In the genomic region with DNA sequence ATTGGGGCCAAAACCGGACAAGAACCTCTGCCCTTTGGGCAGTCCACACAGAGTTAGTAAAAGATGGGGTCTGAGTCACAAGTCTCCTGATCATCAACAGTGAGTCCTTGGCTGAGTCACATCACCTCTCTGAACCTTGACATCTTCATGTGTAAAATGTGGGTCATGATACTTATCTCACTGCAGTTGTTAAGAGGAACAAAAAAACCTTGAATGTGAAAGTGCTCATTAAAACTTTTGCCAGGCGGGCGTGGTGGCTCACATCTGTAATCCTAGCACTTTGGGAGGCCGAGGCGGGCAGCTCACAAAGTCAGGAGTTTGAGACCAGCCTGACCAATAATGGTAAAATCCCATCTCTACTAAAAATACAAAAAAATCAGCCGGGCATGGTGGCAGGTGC, we compare ENCODE assay signal across 9 cellular contexts. TPM values are rescaled to one million over a fixed set of nuclear protein-coding genes. Genes with fewer than 3 reads are reported as not detected.
DNase-seq lines count a peak whose midpoint lies in the region; FAIRE-seq and TF ChIP-seq lines count a peak whose summit lies in the region.
"Had no signal": no experiment of that assay in that cellular context is flagged by ENCODE, and none has a peak within 500 bp of the region (broad histone marks: within the 10 kb centered on the region; RNA-seq: fewer than 3 reads in every experiment).

No MANE protein-coding gene starts in this region.

- H3K79me2 ChIP-seq in keratinocyte (ENCODE audit: control insufficient read depth, insufficient read depth, low read length): no peaks in the 10 kb centered on the region

- no peaks in the 10 kb centered on the region for H3K9me3 Mint-ChIP-seq in chondrocyte (ENCODE audit: low read depth)

- no peak overlapping the region for H3K9ac ChIP-seq in keratinocyte (ENCODE audit: control insufficient read depth, extremely low read depth, insufficient read depth, low read length)

- peaks cover 5% of the 10 kb centered on the region for H3K4me1 ChIP-seq in keratinocyte (ENCODE audit: control insufficient read depth, extremely low read depth, insufficient read depth, low read length)

- H3K27me3 Mint-ChIP-seq in chondrocyte (ENCODE audit: low read depth): no peaks in the 10 kb centered on the region

- dilution Hi-C loops in keratinocyte (cut with MboI; ENCODE audit: extremely low pct_ligation_motif_present, low sequenced_read_pairs): no loop called here

- DNase-seq in EH (ENCODE audit: low read depth) (peak; percentile 72), RPMI7951 (ENCODE audit: low read depth) (peak; percentile 86), keratinocyte (ENCODE audit: low read depth, low spot score) (no peak), caudate nucleus (lab: John Stamatoyannopoulos, UW) (no peak), dedifferentiated amniotic fluid mesenchymal stem cell (ENCODE audit: extremely low spot score) (no peak), chondrocyte (ENCODE audit: low spot score) (no peak)
- DNase-seq: left cardiac atrium, NCI-H345, WERI-Rb-1 had no signal

- no peak overlapping the region for H3K4me2 ChIP-seq in keratinocyte (ENCODE audit: control insufficient read depth, extremely low read depth, insufficient read depth, low read depth, low read length)

- H2AFZ ChIP-seq in keratinocyte (ENCODE audit: control insufficient read depth, low read length): no peak overlapping the region

- no peaks in the 10 kb centered on the region for H3K9me1 ChIP-seq in keratinocyte (ENCODE audit: control insufficient read depth, extremely low read depth, insufficient read depth, low read length)

- TF ChIP-seq CTCF in keratinocyte (optimal IDR thresholded peaks at IDR 0.05 in 1 of 3, IDR thresholded peaks at IDR 0.05 in 1 of 3, conservative IDR thresholded peaks at IDR 0.05 in 1 of 3; ENCODE audit: extremely low read depth in 1 of 3, insufficient read depth in 2 of 3, low read length in 3 of 3) (no peak), chondrocyte (IDR thresholded peaks at IDR 0.05) (no peak)

- H3K36me3 Mint-ChIP-seq in chondrocyte (ENCODE audit: low read depth): peaks cover 4% of the 10 kb centered on the region

- no peaks in the 10 kb centered on the region for H3K27me3 ChIP-seq in keratinocyte (ENCODE audit: control insufficient read depth, extremely low read depth, insufficient read depth, low read length)

- H3K36me3 ChIP-seq in keratinocyte (ENCODE audit: control insufficient read depth in 2 of 2, extremely low read depth in 1 of 2, insufficient read depth in 2 of 2, low read length in 2 of 2): peaks cover 0 to 8% of the 10 kb centered on the region in 2 experiments
- H3K36me3 ChIP-seq: WERI-Rb-1 had no signal

- H4K20me1 ChIP-seq in keratinocyte (ENCODE audit: control insufficient read depth, extremely low read depth, insufficient read depth, low read length): no peaks in the 10 kb centered on the region

- H3K27ac ChIP-seq in keratinocyte (ENCODE audit: control insufficient read depth, insufficient read depth, low read length) (peak overlapping the region; percentile 14), caudate nucleus (ENCODE audit: low read depth, low read length) (no peak overlapping the region)
- H3K27ac ChIP-seq: WERI-Rb-1 had no signal

- H3K4me3 ChIP-seq in keratinocyte (ENCODE audit: control insufficient read depth in 2 of 3, extremely low read depth in 1 of 3, insufficient read depth in 2 of 3, low read depth in 1 of 3, low read length in 3 of 3): no peak overlapping the region

- H3K4me3 Mint-ChIP-seq in chondrocyte (ENCODE audit: unreplicated experiment): no peak overlapping the region

- FAIRE-seq in keratinocyte (lab: Jason Lieb, UNC): no peak

- H3K4me1 Mint-ChIP-seq in chondrocyte (ENCODE audit: low read depth): peaks cover 3% of the 10 kb centered on the region

- H3K27ac Mint-ChIP-seq in chondrocyte (ENCODE audit: unreplicated experiment): no peak overlapping the region

- no peaks in the 10 kb centered on the region for H3K9me3 ChIP-seq in keratinocyte (ENCODE audit: control insufficient read depth, low read depth, low read length)

RNA-seq across cellular contexts. Expression of a gene that starts 15.7 kb away (rescaled TPM):
- 328 and 342 TPM in 2 replicates for total RNA-seq in RPMI7951 (2014; rRNA removed; shearing (Covaris generic))
- 1,620 to 2,357 TPM (median 2,299 TPM) in 3 replicates for polyA plus RNA-seq in keratinocyte
- polyA plus RNA-seq in keratinocyte (2011; ENCODE audit: low read depth): 478 TPM
- polyA plus RNA-seq in keratinocyte (2011; cell fraction: cytosol; rRNA removed): 1,853 and 2,422 TPM in 2 replicates
- 641 and 719 TPM in 2 replicates for polyA plus RNA-seq in keratinocyte (2011; cell fraction: nucleus; rRNA removed)
- 1,429 and 1,473 TPM in 2 replicates for polyA plus RNA-seq in keratinocyte (2012; ENCODE audit: low replicate concordance)
- 883 to 1,336 TPM (median 1,077 TPM) in 3 replicates for polyA minus RNA-seq in keratinocyte
- 1,097 TPM for polyA minus RNA-seq in keratinocyte (2011; cell fraction: cytosol; rRNA and poly(A)+ RNA removed)
- 264 and 275 TPM in 2 replicates for polyA minus RNA-seq in keratinocyte (2011; cell fraction: nucleus; rRNA and poly(A)+ RNA removed)
- total RNA-seq in chondrocyte: 111 to 122 TPM (median 115 TPM) in 3 replicates

RNA-seq across cellular contexts. Expression of a gene that starts 18.9 kb away (rescaled TPM):
- total RNA-seq in RPMI7951 (2014; rRNA removed; shearing (Covaris generic)): 0.39 TPM in 1 of 2 replicates, not detected in the other
- 1,249 to 1,646 TPM (median 1,394 TPM) in 3 replicates for polyA plus RNA-seq in keratinocyte
- 1,951 TPM for polyA plus RNA-seq in keratinocyte (2011; ENCODE audit: low read depth)
- polyA plus RNA-seq in keratinocyte (2011; cell fraction: cytosol; rRNA removed): 1,566 and 1,644 TPM in 2 replicates
- 614 and 760 TPM in 2 replicates for polyA plus RNA-seq in keratinocyte (2011; cell fraction: nucleus; rRNA removed)
- polyA plus RNA-seq in keratinocyte (2012; ENCODE audit: low replicate concordance): 1,389 and 1,858 TPM in 2 replicates
- 691 to 1,029 TPM (median 755 TPM) in 3 replicates for polyA minus RNA-seq in keratinocyte
- polyA minus RNA-seq in keratinocyte (2011; cell fraction: cytosol; rRNA and poly(A)+ RNA removed): 520 TPM
- 81.8 and 131 TPM in 2 replicates for polyA minus RNA-seq in keratinocyte (2011; cell fraction: nucleus; rRNA and poly(A)+ RNA removed)
- not detected in 3 replicates for total RNA-seq in chondrocyte

RNA-seq across cellular contexts. Expression of a gene that starts 30.1 kb away (rescaled TPM):
- 571 and 674 TPM in 2 replicates for total RNA-seq in RPMI7951 (2014; rRNA removed; shearing (Covaris generic))
- polyA plus RNA-seq in keratinocyte: 215 to 276 TPM (median 228 TPM) in 3 replicates
- 23.1 TPM for polyA plus RNA-seq in keratinocyte (2011; ENCODE audit: low read depth)
- polyA plus RNA-seq in keratinocyte (2011; cell fraction: cytosol; rRNA removed): 196 and 254 TPM in 2 replicates
- 79.2 and 99.1 TPM in 2 replicates for polyA plus RNA-seq in keratinocyte (2011; cell fraction: nucleus; rRNA removed)
- 67.0 and 191 TPM in 2 replicates for polyA plus RNA-seq in keratinocyte (2012; ENCODE audit: low replicate concordance)
- polyA minus RNA-seq in keratinocyte: 66.1 to 141 TPM (median 117 TPM) in 3 replicates
- polyA minus RNA-seq in keratinocyte (2011; cell fraction: cytosol; rRNA and poly(A)+ RNA removed): 64.7 TPM
- polyA minus RNA-seq in keratinocyte (2011; cell fraction: nucleus; rRNA and poly(A)+ RNA removed): 10.3 and 13.6 TPM in 2 replicates
- total RNA-seq in chondrocyte: 98.2 to 113 TPM (median 98.4 TPM) in 3 replicates

RNA-seq across cellular contexts. Expression of a gene that starts 31.0 kb away (rescaled TPM):
- 4.7 and 5.1 TPM in 2 replicates for total RNA-seq in RPMI7951 (2014; rRNA removed; shearing (Covaris generic))
- polyA plus RNA-seq in keratinocyte: 0.12 to 0.15 TPM in 2 of 3 replicates, not detected in the other
- polyA plus RNA-seq in keratinocyte (2011; ENCODE audit: low read depth): 1.3 TPM
- polyA plus RNA-seq in keratinocyte (2011; cell fraction: cytosol; rRNA removed): 0.27 TPM in 1 of 2 replicates, not detected in the other
- polyA plus RNA-seq in keratinocyte (2011; cell fraction: nucleus; rRNA removed): not detected in 2 replicates
- 1.1 and 1.4 TPM in 2 replicates for polyA plus RNA-seq in keratinocyte (2012; ENCODE audit: low replicate concordance)
- polyA minus RNA-seq in keratinocyte: not detected in 3 replicates
- not detected for polyA minus RNA-seq in keratinocyte (2011; cell fraction: cytosol; rRNA and poly(A)+ RNA removed)
- polyA minus RNA-seq in keratinocyte (2011; cell fraction: nucleus; rRNA and poly(A)+ RNA removed): not detected in 2 replicates
- 1.2 to 1.5 TPM (median 1.3 TPM) in 3 replicates for total RNA-seq in chondrocyte

RNA-seq across cellular contexts. Expression of a gene that starts 31.6 kb away (rescaled TPM):
- 9.0 and 11.2 TPM in 2 replicates for total RNA-seq in RPMI7951 (2014; rRNA removed; shearing (Covaris generic))
- 10,013 to 12,757 TPM (median 12,412 TPM) in 3 replicates for polyA plus RNA-seq in keratinocyte
- 458 TPM for polyA plus RNA-seq in keratinocyte (2011; ENCODE audit: low read depth)
- polyA plus RNA-seq in keratinocyte (2011; cell fraction: cytosol; rRNA removed): 13,371 and 15,299 TPM in 2 replicates
- polyA plus RNA-seq in keratinocyte (2011; cell fraction: nucleus; rRNA removed): 5,726 and 5,807 TPM in 2 replicates
- 4,632 and 22,100 TPM in 2 replicates for polyA plus RNA-seq in keratinocyte (2012; ENCODE audit: low replicate concordance)
- 1,263 to 3,266 TPM (median 2,756 TPM) in 3 replicates for polyA minus RNA-seq in keratinocyte
- polyA minus RNA-seq in keratinocyte (2011; cell fraction: cytosol; rRNA and poly(A)+ RNA removed): 8,282 TPM
- 436 and 624 TPM in 2 replicates for polyA minus RNA-seq in keratinocyte (2011; cell fraction: nucleus; rRNA and poly(A)+ RNA removed)
- total RNA-seq in chondrocyte: 15.4 to 22.2 TPM (median 18.9 TPM) in 3 replicates

Comparison
In these comparisons a context has a peak if more than half of its experiments do, and no peak if none do; other contexts are left out.
1. DNase-seq: peak in EH (single experiment) and RPMI7951 (single experiment); none in keratinocyte (single experiment), caudate nucleus (0 of 61), dedifferentiated amniotic fluid mesenchymal stem cell (single experiment) and chondrocyte (single experiment).